In the genomic region with DNA sequence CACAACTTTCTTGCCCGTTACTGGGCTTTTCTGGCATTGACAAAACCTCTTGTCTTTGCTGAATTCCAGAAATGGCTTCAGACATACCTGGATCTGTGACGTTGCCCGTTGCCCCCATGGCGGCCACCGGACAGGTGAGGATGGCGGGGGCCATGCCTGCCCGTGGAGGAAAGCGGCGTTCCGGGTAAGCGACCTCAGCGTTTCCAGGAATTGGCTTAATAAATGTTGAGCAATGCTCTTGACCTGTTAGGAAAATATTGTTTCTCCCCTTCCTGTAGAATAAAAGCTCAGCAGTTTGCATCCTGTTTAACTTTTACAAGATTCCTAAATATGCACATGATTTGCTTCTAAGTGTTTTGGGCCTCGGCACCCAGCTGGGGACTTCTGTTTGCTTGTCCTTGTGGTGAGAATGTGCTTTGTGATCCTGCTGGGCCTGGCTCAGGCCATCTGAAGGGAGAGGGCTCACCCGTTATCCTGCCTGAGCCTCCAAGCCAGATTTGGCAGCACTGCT, we compare ENCODE assay signal across 27 cellular contexts. TPM values are rescaled to one million over a fixed set of nuclear protein-coding genes. Genes with fewer than 3 reads are reported as not detected.
DNase-seq lines count a peak whose midpoint lies in the region; ATAC-seq and TF ChIP-seq lines count a peak whose summit lies in the region.
"Had no signal": no experiment of that assay in that cellular context is flagged by ENCODE, and none has a peak within 500 bp of the region (broad histone marks: within the 10 kb centered on the region; RNA-seq: fewer than 3 reads in every experiment).

No MANE protein-coding gene starts in this region.

- H2AFZ ChIP-seq in neural progenitor cell (replicated peaks): no peak overlapping the region
- H2AFZ ChIP-seq: GM23248 had no signal

- ATAC-seq in HG03469 (IDR thresholded peaks at IDR 0.05; ENCODE audit: unreplicated experiment) (no peak), HG03135 (IDR thresholded peaks at IDR 0.05; ENCODE audit: unreplicated experiment) (no peak)
- ATAC-seq: gastroesophageal sphincter; stimulated activated naive B cell treated with anti-CD40 and anti-IgM and Interleukin-4, amounts not matched to agents 10 μg/mL and 1 μg/mL and 100 μg/mL, for 72 hours had no signal

- no peaks in the 10 kb centered on the region for H3K27me3 ChIP-seq in neural progenitor cell
- H3K27me3 ChIP-seq: gastroesophageal sphincter, right lobe of liver, SJCRH30, testis had no signal

- no peaks in the 10 kb centered on the region for H3K9me3 Mint-ChIP-seq in neural progenitor cell
- H3K9me3 Mint-ChIP-seq: activated naive CD4-positive, alpha-beta T cell treated with anti-CD3 and anti-CD28 coated beads, Interleukin-2, amount 10 ng/mL, durations not matched to agents 7 days and 5 days; CD4-positive, alpha-beta memory T cell; stimulated activated naive B cell treated with anti-CD40 and anti-IgM and Interleukin-4, amounts not matched to agents 10 μg/mL and 1 μg/mL and 100 μg/mL, for 72 hours had no signal

- H3K4me1 ChIP-seq in neural progenitor cell: peaks cover 7% of the 10 kb centered on the region
- H3K4me1 ChIP-seq: SJCRH30, testis had no signal

- no peak for TF ChIP-seq CTCF in neural progenitor cell (IDR thresholded peaks at IDR 0.05)

- no peak overlapping the region for H3K4me2 ChIP-seq in neural progenitor cell
- H3K4me2 ChIP-seq: KMS-11 had no signal

- peak; percentile 32 for DNase-seq in G401 (ENCODE audit: low spot score)
- peak; percentile 85 for DNase-seq in brain pericyte (ENCODE audit: low read depth, low spot score)
- DNase-seq in iPS DF 4.7 (ENCODE audit: extremely low read depth, low spot score): peak; percentile 16
- peak; percentile 23 for DNase-seq in neural progenitor cell (ENCODE audit: low spot score)
- DNase-seq in KBM-7: no peak
- no peak for DNase-seq in germinal center (ENCODE audit: low spot score)
- DNase-seq: activated CD4-positive, alpha-beta T cell treated with anti-CD3 and anti-CD28 coated beads, Interleukin-2, amount 50 U/mL, for 4 hours; activated CD4-positive, CD25-positive, alpha-beta regulatory T cell; activated naive CD4-positive, alpha-beta T cell treated with anti-CD3 and anti-CD28 coated beads, Interleukin-2, amount 10 ng/mL, durations not matched to agents 7 days and 5 days; CD4-positive, alpha-beta memory T cell; dermis blood vessel endothelial cell; GM23248; hippocampal formation; MM.1S; NCI-H1417; NCI-H2081 treated with DMSO at 0.1 percent for 48 hours; NCI-H226; NCI-H69; right lobe of liver; SJCRH30; stimulated activated naive B cell treated with anti-CD40 and anti-IgM and Interleukin-4, amounts not matched to agents 10 μg/mL and 1 μg/mL and 100 μg/mL, for 72 hours; testis had no signal

- in situ Hi-C loops in G401 (cut with HindIII; ENCODE audit: low sequenced_read_pairs) (no loop called here), KBM-7 (cut with MboI; ENCODE audit: low pct_unique_long_range_greater_than_20kb, low sequenced_read_pairs) (loop anchor here (10.0 kb wide), 1 partner anchor 324 kb away; the partner anchor contains the start of gene CEMIP)

- H3K9me3 ChIP-seq in neural progenitor cell (ENCODE audit: low read depth): no peaks in the 10 kb centered on the region
- H3K9me3 ChIP-seq: gastroesophageal sphincter, right lobe of liver, SJCRH30, testis had no signal

- no peak overlapping the region for H3K27ac ChIP-seq in neural progenitor cell
- H3K27ac ChIP-seq: gastroesophageal sphincter, GM23248, KMS-11, right lobe of liver, SJCRH30, testis had no signal

- peaks cover 20% of the 10 kb centered on the region for H4K20me1 ChIP-seq in neural progenitor cell (ENCODE audit: low read depth)

- H3K36me3 ChIP-seq in neural progenitor cell: no peaks in the 10 kb centered on the region
- H3K36me3 ChIP-seq: gastroesophageal sphincter, right lobe of liver, SJCRH30 had no signal

- H3K27ac Mint-ChIP-seq in neural progenitor cell: no peak overlapping the region
- H3K27ac Mint-ChIP-seq: activated naive CD4-positive, alpha-beta T cell treated with anti-CD3 and anti-CD28 coated beads, Interleukin-2, amount 10 ng/mL, durations not matched to agents 7 days and 5 days; CD4-positive, alpha-beta memory T cell; stimulated activated naive B cell treated with anti-CD40 and anti-IgM and Interleukin-4, amounts not matched to agents 10 μg/mL and 1 μg/mL and 100 μg/mL, for 72 hours had no signal

- H3K27me3 Mint-ChIP-seq in neural progenitor cell (ENCODE audit: insufficient read depth, low read depth): peaks cover 2% of the 10 kb centered on the region

- H3K9ac ChIP-seq in neural progenitor cell: no peak overlapping the region
- H3K9ac ChIP-seq: GM23248, KMS-11 had no signal

- H3K4me1 Mint-ChIP-seq in neural progenitor cell: peaks cover 19% of the 10 kb centered on the region
- H3K4me1 Mint-ChIP-seq: activated naive CD4-positive, alpha-beta T cell treated with anti-CD3 and anti-CD28 coated beads, Interleukin-2, amount 10 ng/mL, durations not matched to agents 7 days and 5 days had no signal

- no peak overlapping the region for H3K4me3 Mint-ChIP-seq in neural progenitor cell
- H3K4me3 Mint-ChIP-seq: activated naive CD4-positive, alpha-beta T cell treated with anti-CD3 and anti-CD28 coated beads, Interleukin-2, amount 10 ng/mL, durations not matched to agents 7 days and 5 days; CD4-positive, alpha-beta memory T cell; neural crest cell; stimulated activated naive B cell treated with anti-CD40 and anti-IgM and Interleukin-4, amounts not matched to agents 10 μg/mL and 1 μg/mL and 100 μg/mL, for 72 hours had no signal

- H3K4me3 ChIP-seq in neural progenitor cell: no peak overlapping the region
- H3K4me3 ChIP-seq: gastroesophageal sphincter, GM23248, right lobe of liver, SJCRH30, testis had no signal

- H3K79me2 ChIP-seq in neural progenitor cell (ENCODE audit: low read depth): no peaks in the 10 kb centered on the region

- H3F3A ChIP-seq in neural progenitor cell (ENCODE audit: low read depth): peaks cover 5% of the 10 kb centered on the region

- peaks cover 8% of the 10 kb centered on the region for H3K36me3 Mint-ChIP-seq in neural progenitor cell
- H3K36me3 Mint-ChIP-seq: activated naive CD4-positive, alpha-beta T cell treated with anti-CD3 and anti-CD28 coated beads, Interleukin-2, amount 10 ng/mL, durations not matched to agents 7 days and 5 days; CD4-positive, alpha-beta memory T cell; stimulated activated naive B cell treated with anti-CD40 and anti-IgM and Interleukin-4, amounts not matched to agents 10 μg/mL and 1 μg/mL and 100 μg/mL, for 72 hours had no signal

RNA-seq across cellular contexts. Expression of gene ARNT2, which starts 46.7 kb away (rescaled TPM):
- total RNA-seq in G401 (2014; rRNA removed; shearing (Covaris generic)): not detected in 2 replicates
- total RNA-seq in neural progenitor cell (ENCODE audit: low replicate concordance): 15.7 and 20.1 TPM in 2 replicates
- total RNA-seq: CD4-positive, alpha-beta memory T cell had no signal

Comparison
In these comparisons a context has a peak if more than half of its experiments do, and no peak if none do; other contexts are left out.
1. DNase-seq: peak in G401 (single experiment), brain pericyte (single experiment), iPS DF 4.7 (single experiment) and neural progenitor cell (single experiment); none in KBM-7 (single experiment) and germinal center (single experiment).
2. RNA of gene ARNT2, which starts 46.7 kb away (total RNA-seq): 15.7 to 20.1 TPM in neural progenitor cell; not detected in G401; every median in the first group is over 10 times any median in the second.